In genomic region chr15:99244306-99244705, GRCh38 we compare ENCODE assay signal across 29 cellular contexts.
"Had no signal": no experiment of that assay in that cellular context is flagged by ENCODE, and none has a peak within 500 bp of the region (broad histone marks: within the 10 kb centered on the region; RNA-seq: fewer than 3 reads in every experiment).

No MANE protein-coding gene starts in this region.

- H3K27ac ChIP-seq: brain microvascular endothelial cell, gastrocnemius medialis, heart left ventricle, WERI-Rb-1 had no signal

- H3K36me3 ChIP-seq: gastrocnemius medialis, WERI-Rb-1 had no signal

- H3K27me3 ChIP-seq: brain microvascular endothelial cell, gastrocnemius medialis, heart left ventricle had no signal

- H3K9me3 ChIP-seq: gastrocnemius medialis, heart left ventricle had no signal

- ATAC-seq: activated CD4-positive, CD25-positive, alpha-beta regulatory T cell treated with anti-CD3 and anti-CD28 coated beads, Interleukin-2, amount 50 U/mL, for 24 hours; activated CD8-positive, alpha-beta T cell treated with anti-CD3 and anti-CD28 coated beads for 36 hours; activated T-cell treated with anti-CD3 and anti-CD28 coated beads, Interleukin-2, amount 50 U/mL, for 4 hours; activated T-helper 17 cell treated with anti-CD3 and anti-CD28 coated beads, Interleukin-2, amount 50 U/mL, for 72 hours; esophagus mucosa; gastrocnemius medialis; heart left ventricle; T-cell had no signal

- DNase-seq: activated B cell treated with CpG ODN at 0.5 μM for 24 hours; activated CD4-positive, alpha-beta T cell treated with anti-CD3 and anti-CD28 coated beads for 48 hours; activated CD4-positive, alpha-beta T cell treated with anti-CD3 and anti-CD28 coated beads, Interleukin-2, amount 50 U/mL, for 1 hour; activated CD4-positive, alpha-beta T cell treated with anti-CD3 and anti-CD28 coated beads, Interleukin-2, amount 50 U/mL, for 48 hours; activated CD8-positive, alpha-beta memory T cell treated with anti-CD3 and anti-CD28 coated beads for 24 hours; activated CD8-positive, alpha-beta T cell treated with anti-CD3 and anti-CD28 coated beads for 36 hours; activated effector memory CD4-positive, alpha-beta T cell treated with Interleukin-2 at 50 U/mL for 16 hours; activated gamma-delta T cell treated with Interleukin-2 at 50 U/mL for 16 hours; activated naive CD4-positive, alpha-beta T cell treated with anti-CD3 and anti-CD28 coated beads, Interleukin-2, amount 50 U/mL, for 16 hours; activated naive CD4-positive, alpha-beta T cell treated with Interleukin-2 at 50 U/mL for 16 hours; activated T-cell treated with anti-CD3 and anti-CD28 coated beads, Interleukin-2, amount 50 U/mL, for 4 hours; amniotic stem cell; anterior cingulate cortex; brain microvascular endothelial cell; cortex of kidney; dermis blood vessel endothelial cell; effector CD4-positive, alpha-beta T cell; foreskin fibroblast; gastrocnemius medialis; glutamatergic neuron; heart left ventricle; T-cell; T1000; WERI-Rb-1 had no signal

- H3K4me3 ChIP-seq: gastrocnemius medialis, heart left ventricle had no signal

- FAIRE-seq: astrocyte, bronchial epithelial cell had no signal
